In the genomic region with DNA sequence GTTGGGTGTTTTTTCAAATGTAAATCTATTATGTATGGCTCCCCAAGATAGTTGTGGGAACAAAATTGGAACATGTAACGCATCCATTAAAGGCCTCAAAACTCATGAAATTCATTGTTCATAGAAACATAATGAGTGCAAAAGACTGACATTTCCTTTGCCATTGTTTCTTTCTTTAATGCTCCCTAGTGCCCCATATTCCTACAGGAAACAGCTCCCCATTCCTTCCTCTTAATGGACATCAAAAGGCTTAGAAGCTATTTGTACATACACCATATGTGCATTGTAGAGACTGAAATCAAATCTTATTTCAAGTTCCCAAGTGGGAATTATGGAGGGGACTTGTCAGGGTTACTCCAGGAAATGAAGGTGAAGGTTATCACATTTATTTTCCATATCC, we compare ENCODE assay signal across 22 cellular contexts.
"Had no signal": no experiment of that assay in that cellular context is flagged by ENCODE, and none has a peak within 500 bp of the region (broad histone marks: within the 10 kb centered on the region; RNA-seq: fewer than 3 reads in every experiment).

No MANE protein-coding gene starts in this region.

- H3K27ac ChIP-seq: coronary artery, esophagus muscularis mucosa, foreskin keratinocyte, gastroesophageal sphincter, heart left ventricle, hepatocyte, left lung, lower lobe of right lung had no signal

- H2AFZ ChIP-seq: hepatocyte had no signal

- H3K27me3 ChIP-seq: esophagus muscularis mucosa, foreskin keratinocyte, gastroesophageal sphincter, heart left ventricle, hepatocyte, left lung had no signal

- FAIRE-seq: kidney had no signal

- H3K4me2 ChIP-seq: hepatocyte had no signal

- H3K36me3 ChIP-seq: esophagus muscularis mucosa, gastroesophageal sphincter, heart left ventricle, left lung, lower lobe of right lung had no signal

- H3K79me2 ChIP-seq: hepatocyte had no signal

- H3K9me3 ChIP-seq: esophagus muscularis mucosa, gastroesophageal sphincter, heart left ventricle, left lung, lower lobe of right lung had no signal

- DNase-seq: effector CD8-positive, alpha-beta T cell; effector memory CD8-positive, alpha-beta T cell; endodermal cell; foreskin keratinocyte; heart left ventricle; hypothalamus; immature natural killer cell; islet precursor cell; kidney; kidney glomerular epithelial cell; left colon; left lung; left ventricle myocardium superior; lower lobe of right lung; mammary epithelial cell; mesendoderm; midbrain; naive thymus-derived CD4-positive, alpha-beta T cell had no signal

- H3K4me1 ChIP-seq: esophagus muscularis mucosa, gastroesophageal sphincter, left lung, lower lobe of right lung had no signal

- ATAC-seq: effector memory CD8-positive, alpha-beta T cell; foreskin keratinocyte; gastroesophageal sphincter; heart left ventricle; left colon; left lung; left ventricle myocardium superior; lower lobe of right lung; naive thymus-derived CD4-positive, alpha-beta T cell had no signal

- H3K4me3 ChIP-seq: coronary artery, esophagus muscularis mucosa, gastroesophageal sphincter, heart left ventricle, hepatocyte, left lung, lower lobe of right lung had no signal
